13 cellular contexts compared by ENCODE assay signal in genomic region chr18:26453370-26454030, GRCh38.
DNase-seq lines count a peak whose midpoint lies in the region; ATAC-seq lines count a peak whose summit lies in the region.
"Had no signal": no experiment of that assay in that cellular context is flagged by ENCODE, and none has a peak within 500 bp of the region (broad histone marks: within the 10 kb centered on the region; RNA-seq: fewer than 3 reads in every experiment).

No MANE protein-coding gene starts in this region.

- ATAC-seq in GM18508 (IDR thresholded peaks at IDR 0.05; ENCODE audit: insufficient read depth, unreplicated experiment) (peak; percentile 46), GM21528 (IDR thresholded peaks at IDR 0.05; ENCODE audit: low FRiP score, unreplicated experiment) (peak; percentile 48), HG03558 (IDR thresholded peaks at IDR 0.05; ENCODE audit: extremely low read depth, unreplicated experiment) (peak; percentile 38), GM18858 (IDR thresholded peaks at IDR 0.05; ENCODE audit: unreplicated experiment) (no peak)
- ATAC-seq: stimulated activated naive B cell treated with anti-CD40 and anti-IgM and Interleukin-4, amounts not matched to agents 10 μg/mL and 1 μg/mL and 100 μg/mL, for 72 hours had no signal

- in situ Hi-C loops in G401 (cut with HindIII; ENCODE audit: low sequenced_read_pairs) = no loop called here

- DNase-seq in glomerular visceral epithelial cell (ENCODE audit: extremely low spot score) (peak; percentile 88), medulla oblongata (ENCODE audit: extremely low spot score) (no peak), NCI-H2107 (lab: John Stamatoyannopoulos, UW) (no peak), G401 (ENCODE audit: low spot score) (no peak)
- DNase-seq: activated CD4-positive, alpha-beta T cell treated with anti-CD3 and anti-CD28 coated beads, Interleukin-2, amount 10 ng/mL, durations not matched to agents 7 days and 5 days; activated gamma-delta T cell; HFFc6; hippocampal formation; stimulated activated naive B cell treated with anti-CD40 and anti-IgM and Interleukin-4, amounts not matched to agents 10 μg/mL and 1 μg/mL and 100 μg/mL, for 72 hours had no signal
